Comparison of ENCODE assay signal across 9 cellular contexts in genomic region chr2:9071032-9071431, GRCh38.
DNase-seq lines count a peak whose midpoint lies in the region; ATAC-seq and TF ChIP-seq lines count a peak whose summit lies in the region.
"Had no signal": no experiment of that assay in that cellular context is flagged by ENCODE, and none has a peak within 500 bp of the region (broad histone marks: within the 10 kb centered on the region; RNA-seq: fewer than 3 reads in every experiment).

No MANE protein-coding gene starts in this region.

- H3K4me1 ChIP-seq in gastrocnemius medialis (no peaks in the 10 kb centered on the region), ovary (ENCODE audit: insufficient read depth) (no peaks in the 10 kb centered on the region)

- WGBS in ovary, 3 donors, result 81 to 89% (median 86%) methylated on average over 5 of the region's 5 CpGs

- peak; percentile 35 to 41 for DNase-seq in SHP77 (lab: John Stamatoyannopoulos, UW)
- DNase-seq in SHP77 treated with DMSO at 0.1 percent for 48 hours (lab: John Stamatoyannopoulos, UW), result no peak
- DNase-seq in LHCN-M2 (ENCODE audit: low read depth), result peak; percentile 62
- DNase-seq in dermis blood vessel endothelial cell, result peak; percentile 24
- DNase-seq in renal cortical epithelial cell (ENCODE audit: low read depth), result peak; percentile 98
- no peak for DNase-seq in gastrocnemius medialis
- DNase-seq in ovary, result no peak
- DNase-seq in COR-L47 (lab: John Stamatoyannopoulos, UW), result no peak
- DNase-seq: posterior cingulate gyrus had no signal

- H3K36me3 ChIP-seq in gastrocnemius medialis (no peaks in the 10 kb centered on the region), ovary (no peaks in the 10 kb centered on the region)

- intact Hi-C loops in gastrocnemius medialis (cut with DNase I; ENCODE audit: low total_unique reads), result no loop called here
- intact Hi-C loops in ovary (cut with DNase I), result no loop called here

- H3K27me3 ChIP-seq in gastrocnemius medialis (peaks cover 0 to 3% (median 0%) of the 10 kb centered on the region in 3 donors), ovary (no peaks in the 10 kb centered on the region)

- H3K27ac ChIP-seq in gastrocnemius medialis, result no peak overlapping the region
- no peak overlapping the region for H3K27ac ChIP-seq in ovary

- TF ChIP-seq CTCF in gastrocnemius medialis (IDR thresholded peaks at IDR 0.05 in 4 of 5, conservative IDR thresholded peaks at IDR 0.05 in 1 of 5) (no peak), ovary (IDR thresholded peaks at IDR 0.05) (no peak)

- H3K9me3 ChIP-seq in gastrocnemius medialis (peaks cover 0 to 4% (median 0%) of the 10 kb centered on the region in 3 donors), ovary (no peaks in the 10 kb centered on the region)

- no peak for TF ChIP-seq EP300 in ovary (IDR thresholded peaks at IDR 0.05)

- TF ChIP-seq POLR2A in gastrocnemius medialis (IDR thresholded peaks at IDR 0.05), result no peak
- no peak for TF ChIP-seq POLR2A in ovary (IDR thresholded peaks at IDR 0.05)

- no peak for ATAC-seq in gastrocnemius medialis

- in situ Hi-C loops in gastrocnemius medialis (cut with MboI; ENCODE audit: low sequenced_read_pairs in 4 of 4), result no loop called here

- H3K4me3 ChIP-seq in gastrocnemius medialis (no peak overlapping the region), ovary (no peak overlapping the region)

Comparison
In these comparisons a context has a peak if more than half of its experiments do, and no peak if none do; other contexts are left out.
1. DNase-seq: peak in SHP77 (2 of 2), LHCN-M2 (single experiment), dermis blood vessel endothelial cell (single experiment) and renal cortical epithelial cell (single experiment); none in SHP77 treated with DMSO at 0.1 percent for 48 hours (single experiment), gastrocnemius medialis (0 of 2), ovary (0 of 5) and COR-L47 (single experiment).